Comparison of ENCODE assay signal across 23 cellular contexts in genomic region chr12:123520567-123521474, GRCh38. TPM values are rescaled to one million over a fixed set of nuclear protein-coding genes. Genes with fewer than 3 reads are reported as not detected.
A peak's percentile ranks its signal among the peaks of the same experiment; 100 is the strongest.
DNase-seq lines count a peak whose midpoint lies in the region; ATAC-seq and TF ChIP-seq lines count a peak whose summit lies in the region.
"Had no signal": no experiment of that assay in that cellular context is flagged by ENCODE, and none has a peak within 500 bp of the region (broad histone marks: within the 10 kb centered on the region; RNA-seq: fewer than 3 reads in every experiment).

No MANE protein-coding gene starts in this region.

- H2BK12ac ChIP-seq in neuronal stem cell (ENCODE audit: low read length), result no peak overlapping the region

- H3K14ac ChIP-seq in neuronal stem cell (ENCODE audit: low read length), result no peak overlapping the region

- ATAC-seq in Right ventricle myocardium inferior, result peak; percentile 47
- peak; percentile 47 to 70 for ATAC-seq in left cardiac atrium
- no peak for ATAC-seq in GM18867 (IDR thresholded peaks at IDR 0.05; ENCODE audit: unreplicated experiment)
- ATAC-seq in GM21717 (IDR thresholded peaks at IDR 0.05; ENCODE audit: unreplicated experiment), result no peak
- ATAC-seq: activated CD8-positive, alpha-beta T cell treated with anti-CD3 and anti-CD28 coated beads, Interleukin-2, amount 10 ng/mL, durations not matched to agents 7 days and 5 days; effector memory CD8-positive, alpha-beta T cell; stimulated activated naive CD8-positive, alpha-beta T cell treated with anti-CD3 and anti-CD28 coated beads, Interleukin-15, Interleukin-2, amounts not matched to agents 100 U/mL and 50 U/mL, for 24 hours had no signal

- H2BK5ac ChIP-seq in neuronal stem cell (ENCODE audit: low read length), result no peak overlapping the region

- no peak overlapping the region for H3K18ac ChIP-seq in neuronal stem cell (ENCODE audit: low read length)

- no peaks in the 10 kb centered on the region for H3K9me3 ChIP-seq in neuronal stem cell (replicated peaks in 1 of 2; ENCODE audit: control insufficient read depth in 2 of 2, insufficient read depth in 1 of 2, low read depth in 1 of 2, low read length in 2 of 2)
- H3K9me3 ChIP-seq in spleen, result no peaks in the 10 kb centered on the region
- H3K9me3 ChIP-seq: esophagus squamous epithelium, tibial nerve had no signal

- no peak overlapping the region for H3K4me2 ChIP-seq in neuronal stem cell (ENCODE audit: insufficient read depth, low read length, poor library complexity, severe bottlenecking)

- no peak overlapping the region for H3K4ac ChIP-seq in neuronal stem cell (ENCODE audit: low read length)

- H3K4me1 ChIP-seq in neuronal stem cell (ENCODE audit: control insufficient read depth in 2 of 2, insufficient read depth in 1 of 2, low read depth in 1 of 2, low read length in 2 of 2) (no peaks in the 10 kb centered on the region), spleen (peaks cover 0 to 9% (median 0%) of the 10 kb centered on the region in 6 donors)

- H4K8ac ChIP-seq in neuronal stem cell (ENCODE audit: low read depth, low read length), result no peak overlapping the region

- no peak overlapping the region for H2AFZ ChIP-seq in neuronal stem cell (ENCODE audit: low read length)

- no peak overlapping the region for H2BK15ac ChIP-seq in neuronal stem cell (ENCODE audit: low read length)

- peak overlapping the region; percentile 55 for H3K23ac ChIP-seq in neuronal stem cell (ENCODE audit: low read depth, low read length, poor library complexity)

- intact Hi-C loops in Right ventricle myocardium inferior (cut with DNase I), result no loop called here
- intact Hi-C loops in cardiac septum (cut with DNase I), result no loop called here
- intact Hi-C loops in left cardiac atrium (cut with DNase I), result loop anchor here in 1 of 2 donors (5.0 kb wide), 1 partner anchor 54 kb away; no protein-coding TSS in a partner anchor
- intact Hi-C loops in spleen (cut with DNase I; ENCODE audit: low total_unique reads), result no loop called here

- no peak overlapping the region for H2AK5ac ChIP-seq in neuronal stem cell (ENCODE audit: low read depth, low read length)

- H3K36me3 ChIP-seq in neuronal stem cell (replicated peaks in 1 of 2; ENCODE audit: control insufficient read depth in 2 of 2, insufficient read depth in 2 of 2, low read length in 2 of 2), result peaks cover 45 to 84% of the 10 kb centered on the region in 2 donors
- H3K36me3 ChIP-seq in spleen, result peaks cover 0 to 83% (median 37%) of the 10 kb centered on the region in 6 donors

- H3K9ac ChIP-seq in neuronal stem cell (ENCODE audit: low read depth, low read length, poor library complexity), result no peak overlapping the region

- H3K27me3 ChIP-seq in neuronal stem cell (ENCODE audit: control insufficient read depth in 3 of 3, insufficient read depth in 3 of 3, low read depth in 1 of 3, low read length in 3 of 3), result no peaks in the 10 kb centered on the region
- H3K27me3 ChIP-seq in spleen (replicated peaks in 1 of 7), result no peaks in the 10 kb centered on the region
- H3K27me3 ChIP-seq: brain microvascular endothelial cell, esophagus squamous epithelium, tibial nerve had no signal

- no peak for TF ChIP-seq POLR2A in spleen (IDR thresholded peaks at IDR 0.05)

- H4K91ac ChIP-seq in neuronal stem cell (ENCODE audit: low read depth, low read length, poor library complexity), result no peak overlapping the region

- H2BK120ac ChIP-seq in neuronal stem cell (ENCODE audit: low read depth, low read length), result no peak overlapping the region

- H3K4me3 ChIP-seq in neuronal stem cell (ENCODE audit: low read length in 2 of 2), result no peak overlapping the region
- H3K4me3 ChIP-seq in spleen, result no peak overlapping the region
- H3K4me3 ChIP-seq: coronary artery, esophagus squamous epithelium, tibial nerve had no signal

- TF ChIP-seq CTCF in spleen (IDR thresholded peaks at IDR 0.05 in 8 of 11, conservative IDR thresholded peaks at IDR 0.05 in 3 of 11), result no peak

- H3K27ac ChIP-seq in neuronal stem cell (replicated peaks; ENCODE audit: low read length), result no peak overlapping the region
- H3K27ac ChIP-seq in spleen, result no peak overlapping the region
- H3K27ac ChIP-seq: 22Rv1, tibial nerve had no signal

- no CpG with 5 or more reads among the region's 14 CpGs for WGBS in neuronal stem cell (ENCODE audit: extremely low coverage in 2 of 2, insufficient read length in 2 of 2, insufficient replicate concordance in 1 of 2), 2 donors
- WGBS in spleen, 5 donors, result 90 to 96% (median 95%) methylated on average over 14 of the region's 14 CpGs

- no peaks in the 10 kb centered on the region for H3K79me1 ChIP-seq in neuronal stem cell (ENCODE audit: low read depth, low read length)

- DNase-seq in Right ventricle myocardium inferior (ENCODE audit: missing footprints) (no peak), cardiac septum (ENCODE audit: low spot score) (no peak), left cardiac atrium (no peak), neuronal stem cell (ENCODE audit: low spot score) (no peak), spleen (no peak), NCI-H748 treated with DMSO at 0.1 percent for 48 hours (lab: John Stamatoyannopoulos, UW) (no peak)
- DNase-seq: activated CD4-positive, alpha-beta T cell treated with anti-CD3 and anti-CD28 coated beads for 1 hour; activated CD8-positive, alpha-beta T cell treated with anti-CD3 and anti-CD28 coated beads, Interleukin-2, amount 10 ng/mL, durations not matched to agents 7 days and 5 days; brain microvascular endothelial cell; effector memory CD8-positive, alpha-beta T cell; esophagus squamous epithelium; IMR-90; NCI-H1092 treated with DMSO at 0.1 percent for 48 hours; NCI-H2081; occipital lobe; retina; SHP77; stimulated activated naive CD8-positive, alpha-beta T cell treated with anti-CD3 and anti-CD28 coated beads, Interleukin-15, Interleukin-2, amounts not matched to agents 100 U/mL and 50 U/mL, for 24 hours had no signal

RNA-seq across cellular contexts. Expression of gene RILPL1, which starts 12.7 kb away (rescaled TPM):
- 94.3 TPM for total RNA-seq in Right ventricle myocardium inferior
- total RNA-seq in cardiac septum, result 85.3 TPM
- 10 to 100 TPM; 91.7 to 98.0 TPM for total RNA-seq in left cardiac atrium
- polyA plus RNA-seq in neuronal stem cell (2013, experiment 1 of 2), result 42.4 TPM
- polyA plus RNA-seq in neuronal stem cell (2013, experiment 2 of 2), result 42.6 TPM
- 10 to 100 TPM in 4 of 7 donors, 1 to 10 TPM in 3; 8.0 to 13.6 (median 11.2) TPM for total RNA-seq in spleen
- polyA plus RNA-seq in spleen, result 1 to 10 TPM; 3.2 to 6.0 (median 5.3) TPM

Comparison
In these comparisons a context has a peak if more than half of its experiments do, and no peak if none do; other contexts are left out.
1. ATAC-seq: peak in Right ventricle myocardium inferior (single experiment) and left cardiac atrium (2 of 2); none in GM18867 (single experiment) and GM21717 (single experiment).